Comparison of ENCODE assay signal across 10 cellular contexts in genomic region chr3:44914936-44915335, GRCh38. TPM values are rescaled to one million over a fixed set of nuclear protein-coding genes. Genes with fewer than 3 reads are reported as not detected.
DNase-seq lines count a peak whose midpoint lies in the region; ATAC-seq and TF ChIP-seq lines count a peak whose summit lies in the region.
"Had no signal": no experiment of that assay in that cellular context is flagged by ENCODE, and none has a peak within 500 bp of the region (broad histone marks: within the 10 kb centered on the region; RNA-seq: fewer than 3 reads in every experiment).

No MANE protein-coding gene starts in this region.

- intact Hi-C loops in heart right ventricle (cut with DNase I) (loop anchor here (2.0 to 5.0 kb wide), 3 partner anchors 378 to 383 kb away; no protein-coding TSS in a partner anchor), upper lobe of right lung (cut with DNase I) (no loop called here), lower leg skin (cut with DNase I; ENCODE audit: low total_unique reads) (loop anchor here (10.0 kb wide), 2 partner anchors 120 to 380 kb away; no protein-coding TSS in a partner anchor)

- H3K36me3 ChIP-seq in heart right ventricle = peaks cover 0 to 27% (median 0%) of the 10 kb centered on the region in 9 donors
- peaks cover 22% of the 10 kb centered on the region for H3K36me3 ChIP-seq in upper lobe of right lung

- H3K4me1 ChIP-seq in heart right ventricle = peaks cover 0 to 15% (median 7%) of the 10 kb centered on the region in 9 donors
- H3K4me1 ChIP-seq in upper lobe of right lung = peaks cover 5% of the 10 kb centered on the region
- H3K4me1 ChIP-seq: BLaER1 had no signal

- peak; percentile 33 for DNase-seq in NCI-H82 (lab: John Stamatoyannopoulos, UW)
- DNase-seq in NCI-H82 treated with DMSO at 0.1 percent for 48 hours (lab: John Stamatoyannopoulos, UW; ENCODE audit: unreplicated experiment) = no peak
- DNase-seq in heart right ventricle = no peak
- DNase-seq in upper lobe of right lung = no peak
- DNase-seq in SKM-1 treated with dmso at 0.1 percent for 144 hours (lab: John Stamatoyannopoulos, UW; ENCODE audit: unreplicated experiment) = no peak
- no peak for DNase-seq in NCI-H1105 (lab: John Stamatoyannopoulos, UW)
- no peak for DNase-seq in lower leg skin (ENCODE audit: low spot score in 2 of 2)
- DNase-seq: occipital lobe had no signal

- H3K4me3 ChIP-seq in heart right ventricle = no peak overlapping the region
- H3K4me3 ChIP-seq in upper lobe of right lung = no peak overlapping the region
- H3K4me3 ChIP-seq in lower leg skin (ENCODE audit: low read depth, poor library complexity, severe bottlenecking) = no peak overlapping the region
- H3K4me3 ChIP-seq: BLaER1 had no signal

- WGBS in heart right ventricle, 2 donors = 50 to 69% methylated on average over 4 of the region's 4 CpGs
- WGBS in lower leg skin, 2 donors = 48 to 63% methylated on average over 4 of the region's 4 CpGs

- H3K9me3 ChIP-seq in heart right ventricle (no peaks in the 10 kb centered on the region), upper lobe of right lung (no peaks in the 10 kb centered on the region)
- H3K9me3 ChIP-seq: BLaER1 had no signal

- H3K27ac ChIP-seq in heart right ventricle (no peak overlapping the region), upper lobe of right lung (no peak overlapping the region)
- H3K27ac ChIP-seq: BLaER1 had no signal

- TF ChIP-seq CTCF in heart right ventricle (IDR thresholded peaks at IDR 0.05) (peak in 4 of 9 donors; percentile 17 to 35 (median 24)), upper lobe of right lung (IDR thresholded peaks at IDR 0.05) (peak; percentile 38), lower leg skin (IDR thresholded peaks at IDR 0.05) (no peak)

- peak; percentile 81 for ATAC-seq in SK-N-SH treated with all-trans-retinoic acid at 6 μM for 48 hours
- peak in 6 of 8 donors; percentile 24 to 58 (median 36) for ATAC-seq in heart right ventricle
- ATAC-seq in upper lobe of right lung = peak; percentile 82

- peaks cover 0 to 6% (median 0%) of the 10 kb centered on the region in 7 donors for H3K27me3 ChIP-seq in heart right ventricle
- no peaks in the 10 kb centered on the region for H3K27me3 ChIP-seq in upper lobe of right lung
- H3K27me3 ChIP-seq: BLaER1 had no signal

- no peak for TF ChIP-seq POLR2A in lower leg skin (IDR thresholded peaks at IDR 0.05)

TF ChIP-seq in SK-N-SH treated with all-trans-retinoic acid at 6 μM for 48 hours, 23 proteins besides CTCF, POLR2A, EP300 and RAD21:
- TF ChIP-seq ZC3H10 (CRISPR knock-in tag; IDR thresholded peaks at IDR 0.05) = no peak
- TF ChIP-seq ESRRG (CRISPR knock-in tag; IDR thresholded peaks at IDR 0.05) = no peak
- TF ChIP-seq PATZ1 (CRISPR knock-in tag; IDR thresholded peaks at IDR 0.05; ENCODE audit: borderline replicate concordance) = no peak
- no peak for TF ChIP-seq OSR1 (CRISPR knock-in tag; IDR thresholded peaks at IDR 0.05)
- no peak for TF ChIP-seq ZFP30 (CRISPR knock-in tag; IDR thresholded peaks at IDR 0.05)
- TF ChIP-seq PPARA (CRISPR knock-in tag; IDR thresholded peaks at IDR 0.05; ENCODE audit: borderline replicate concordance) = no peak
- TF ChIP-seq ARNTL (CRISPR knock-in tag; IDR thresholded peaks at IDR 0.05; ENCODE audit: borderline replicate concordance, low read depth) = no peak
- TF ChIP-seq TOX (CRISPR knock-in tag; IDR thresholded peaks at IDR 0.05; ENCODE audit: borderline replicate concordance) = no peak
- no peak for TF ChIP-seq ZNF8 (CRISPR knock-in tag; IDR thresholded peaks at IDR 0.05)
- TF ChIP-seq ISL1 (CRISPR knock-in tag; IDR thresholded peaks at IDR 0.05) = no peak
- TF ChIP-seq POU6F1 (CRISPR knock-in tag; IDR thresholded peaks at IDR 0.05; ENCODE audit: borderline replicate concordance, low read depth) = no peak
- TF ChIP-seq RARB (CRISPR knock-in tag; IDR thresholded peaks at IDR 0.05) = no peak
- no peak for TF ChIP-seq SNAI2 (CRISPR knock-in tag; IDR thresholded peaks at IDR 0.05)

RNA-seq across cellular contexts. Expression of gene TGM4, which starts 40.5 kb away (rescaled TPM):
- total RNA-seq in heart right ventricle = not detected
- polyA plus RNA-seq in heart right ventricle = not detected
- not detected for total RNA-seq in upper lobe of right lung
- total RNA-seq in lower leg skin = 1 to 10 TPM in 2 of 4 donors, under 1 TPM in 1, not detected in 1; 0.26 to 1.4 (median 1.3) TPM
- total RNA-seq: occipital lobe had no signal

RNA-seq across cellular contexts. Expression of gene TMEM42, which starts 53.2 kb away (rescaled TPM):
- total RNA-seq in heart right ventricle (10 to 100 TPM in 6 of 10 donors, 1 to 10 TPM in 4; 8.4 to 13.1 (median 11.2) TPM), upper lobe of right lung (14.4 TPM), lower leg skin (10 to 100 TPM; 10.1 to 18.3 (median 13.8) TPM)
- polyA plus RNA-seq in heart right ventricle = 10 to 100 TPM; 11.6 to 18.7 TPM
